In the genomic region with DNA sequence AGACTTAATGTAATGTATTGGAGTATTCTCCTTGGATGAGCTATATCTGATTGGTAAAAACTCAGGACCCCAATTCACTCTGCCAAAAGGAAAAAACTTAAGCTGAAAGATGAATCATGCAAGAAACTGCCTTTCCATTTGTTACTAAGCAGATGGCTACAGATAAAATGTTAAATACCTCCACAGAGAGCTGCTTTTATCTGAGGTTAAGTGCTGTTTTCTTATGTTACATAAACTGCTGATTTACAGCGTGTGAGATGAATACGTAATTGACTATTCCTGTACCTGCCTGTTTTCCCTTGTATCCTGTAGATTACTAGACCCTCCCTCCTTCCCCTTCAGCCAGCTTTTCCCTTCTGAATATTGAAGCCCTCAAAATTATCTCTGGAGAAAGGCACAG, we compare ENCODE assay signal across 1 cellular context.
TF ChIP-seq lines count a peak whose summit lies in the region.

No MANE protein-coding gene starts in this region.

TF ChIP-seq in SK-N-SH treated with all-trans-retinoic acid at 6 μM for 48 hours, 23 proteins besides CTCF, POLR2A, EP300 and RAD21:
- TF ChIP-seq, protein P1, sequence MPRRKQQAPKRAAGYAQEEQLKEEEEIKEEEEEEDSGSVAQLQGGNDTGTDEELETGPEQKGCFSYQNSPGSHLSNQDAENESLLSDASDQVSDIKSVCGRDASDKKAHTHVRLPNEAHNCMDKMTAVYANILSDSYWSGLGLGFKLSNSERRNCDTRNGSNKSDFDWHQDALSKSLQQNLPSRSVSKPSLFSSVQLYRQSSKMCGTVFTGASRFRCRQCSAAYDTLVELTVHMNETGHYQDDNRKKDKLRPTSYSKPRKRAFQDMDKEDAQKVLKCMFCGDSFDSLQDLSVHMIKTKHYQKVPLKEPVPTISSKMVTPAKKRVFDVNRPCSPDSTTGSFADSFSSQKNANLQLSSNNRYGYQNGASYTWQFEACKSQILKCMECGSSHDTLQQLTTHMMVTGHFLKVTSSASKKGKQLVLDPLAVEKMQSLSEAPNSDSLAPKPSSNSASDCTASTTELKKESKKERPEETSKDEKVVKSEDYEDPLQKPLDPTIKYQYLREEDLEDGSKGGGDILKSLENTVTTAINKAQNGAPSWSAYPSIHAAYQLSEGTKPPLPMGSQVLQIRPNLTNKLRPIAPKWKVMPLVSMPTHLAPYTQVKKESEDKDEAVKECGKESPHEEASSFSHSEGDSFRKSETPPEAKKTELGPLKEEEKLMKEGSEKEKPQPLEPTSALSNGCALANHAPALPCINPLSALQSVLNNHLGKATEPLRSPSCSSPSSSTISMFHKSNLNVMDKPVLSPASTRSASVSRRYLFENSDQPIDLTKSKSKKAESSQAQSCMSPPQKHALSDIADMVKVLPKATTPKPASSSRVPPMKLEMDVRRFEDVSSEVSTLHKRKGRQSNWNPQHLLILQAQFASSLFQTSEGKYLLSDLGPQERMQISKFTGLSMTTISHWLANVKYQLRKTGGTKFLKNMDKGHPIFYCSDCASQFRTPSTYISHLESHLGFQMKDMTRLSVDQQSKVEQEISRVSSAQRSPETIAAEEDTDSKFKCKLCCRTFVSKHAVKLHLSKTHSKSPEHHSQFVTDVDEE (CRISPR knock-in tag; IDR thresholded peaks at IDR 0.05) = no peak
- TF ChIP-seq ESRRG (CRISPR knock-in tag; IDR thresholded peaks at IDR 0.05) = no peak
- TF ChIP-seq ISL1 (CRISPR knock-in tag; IDR thresholded peaks at IDR 0.05) = peak; percentile 66
